Comparison of ENCODE assay signal across 10 cellular contexts in the genomic region with DNA sequence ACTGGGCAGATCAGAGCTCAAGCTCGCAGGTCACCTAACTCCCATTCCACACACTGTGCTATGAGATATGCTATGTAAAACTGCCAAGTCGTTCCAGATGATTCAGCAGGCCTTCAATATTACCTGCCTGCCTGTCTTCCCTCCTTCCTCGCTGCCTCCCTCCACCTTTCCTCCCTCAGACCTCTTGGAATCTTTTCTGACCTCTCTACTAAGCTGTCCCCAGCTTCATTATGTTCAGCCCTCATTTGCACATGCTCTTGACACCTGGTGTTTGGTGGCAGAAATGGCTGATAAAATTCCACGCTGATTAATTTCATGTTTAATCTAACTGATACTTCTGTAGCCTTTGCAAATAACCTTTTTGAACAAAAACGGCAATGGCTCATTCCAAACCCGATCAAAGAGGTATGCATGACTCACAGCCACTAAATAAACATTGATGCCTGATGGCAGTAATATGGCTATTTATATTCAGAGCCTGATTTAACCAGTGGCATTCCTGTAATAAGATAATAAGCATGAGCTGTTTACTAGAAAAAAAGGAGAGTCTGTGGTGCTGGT.
DNase-seq lines count a peak whose midpoint lies in the region; ATAC-seq and TF ChIP-seq lines count a peak whose summit lies in the region.
"Had no signal": no experiment of that assay in that cellular context is flagged by ENCODE, and none has a peak within 500 bp of the region (broad histone marks: within the 10 kb centered on the region; RNA-seq: fewer than 3 reads in every experiment).

No MANE protein-coding gene starts in this region.

- intact Hi-C loops in head of caudate nucleus (cut with DNase I): no loop called here

- TF ChIP-seq CTCF in VCaP (conservative IDR thresholded peaks at IDR 0.05): no peak

- DNase-seq in AG08396 (ENCODE audit: low spot score) (peak; percentile 60), HT1080 (ENCODE audit: low read depth) (peak; percentile 37), iris pigment epithelial cell (ENCODE audit: low read depth) (peak; percentile 72), hypothalamus (lab: John Stamatoyannopoulos, UW) (no peak), head of caudate nucleus (no peak), putamen (ENCODE audit: low spot score) (no peak)
- DNase-seq: KG1, natural killer cell had no signal

- ATAC-seq in GM18520 (IDR thresholded peaks at IDR 0.05; ENCODE audit: unreplicated experiment): no peak

- peak overlapping the region; percentile 35; the same call in 1 of the 2 replicates for H3K27ac ChIP-seq in VCaP

Comparison
In these comparisons a context has a peak if more than half of its experiments do, and no peak if none do; other contexts are left out.
1. DNase-seq: peak in AG08396 (single experiment), HT1080 (single experiment) and iris pigment epithelial cell (single experiment); none in hypothalamus (0 of 51), head of caudate nucleus (0 of 42) and putamen (single experiment).